ENCODE assay signal across 1 cellular context in genomic region chr11:121588747-121589146, GRCh38.
TF ChIP-seq lines count a peak whose summit lies in the region.

No MANE protein-coding gene starts in this region.

TF ChIP-seq in WTC11, 78 proteins besides CTCF, POLR2A, EP300 and RAD21 (continued from another document):
- no peak for TF ChIP-seq AFF4 (CRISPR knock-in tag; IDR thresholded peaks at IDR 0.05; ENCODE audit: borderline replicate concordance)
- TF ChIP-seq, protein P1, sequence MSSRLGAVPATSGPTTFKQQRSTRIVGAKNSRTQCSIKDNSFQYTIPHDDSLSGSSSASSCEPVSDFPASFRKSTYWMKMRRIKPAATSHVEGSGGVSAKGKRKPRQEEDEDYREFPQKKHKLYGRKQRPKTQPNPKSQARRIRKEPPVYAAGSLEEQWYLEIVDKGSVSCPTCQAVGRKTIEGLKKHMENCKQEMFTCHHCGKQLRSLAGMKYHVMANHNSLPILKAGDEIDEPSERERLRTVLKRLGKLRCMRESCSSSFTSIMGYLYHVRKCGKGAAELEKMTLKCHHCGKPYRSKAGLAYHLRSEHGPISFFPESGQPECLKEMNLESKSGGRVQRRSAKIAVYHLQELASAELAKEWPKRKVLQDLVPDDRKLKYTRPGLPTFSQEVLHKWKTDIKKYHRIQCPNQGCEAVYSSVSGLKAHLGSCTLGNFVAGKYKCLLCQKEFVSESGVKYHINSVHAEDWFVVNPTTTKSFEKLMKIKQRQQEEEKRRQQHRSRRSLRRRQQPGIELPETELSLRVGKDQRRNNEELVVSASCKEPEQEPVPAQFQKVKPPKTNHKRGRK (CRISPR knock-in tag; IDR thresholded peaks at IDR 0.05; ENCODE audit: borderline replicate concordance) = no peak
- TF ChIP-seq CDX4 (CRISPR knock-in tag; IDR thresholded peaks at IDR 0.05; ENCODE audit: borderline replicate concordance) = no peak
- TF ChIP-seq, protein P2, sequence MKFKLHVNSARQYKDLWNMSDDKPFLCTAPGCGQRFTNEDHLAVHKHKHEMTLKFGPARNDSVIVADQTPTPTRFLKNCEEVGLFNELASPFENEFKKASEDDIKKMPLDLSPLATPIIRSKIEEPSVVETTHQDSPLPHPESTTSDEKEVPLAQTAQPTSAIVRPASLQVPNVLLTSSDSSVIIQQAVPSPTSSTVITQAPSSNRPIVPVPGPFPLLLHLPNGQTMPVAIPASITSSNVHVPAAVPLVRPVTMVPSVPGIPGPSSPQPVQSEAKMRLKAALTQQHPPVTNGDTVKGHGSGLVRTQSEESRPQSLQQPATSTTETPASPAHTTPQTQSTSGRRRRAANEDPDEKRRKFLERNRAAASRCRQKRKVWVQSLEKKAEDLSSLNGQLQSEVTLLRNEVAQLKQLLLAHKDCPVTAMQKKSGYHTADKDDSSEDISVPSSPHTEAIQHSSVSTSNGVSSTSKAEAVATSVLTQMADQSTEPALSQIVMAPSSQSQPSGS (CRISPR knock-in tag; IDR thresholded peaks at IDR 0.05; ENCODE audit: borderline replicate concordance, low read depth) = no peak
